In genomic region chr7:41237956-41238355, GRCh38 we compare ENCODE assay signal across 27 cellular contexts.
"Had no signal": no experiment of that assay in that cellular context is flagged by ENCODE, and none has a peak within 500 bp of the region (broad histone marks: within the 10 kb centered on the region; RNA-seq: fewer than 3 reads in every experiment).

No MANE protein-coding gene starts in this region.

- H3K27ac Mint-ChIP-seq: activated CD4-positive, alpha-beta memory T cell treated with anti-CD3 and anti-CD28 coated beads for 36 hours; activated CD4-positive, alpha-beta T cell treated with anti-CD3 and anti-CD28 coated beads, Interleukin-2, amount 10 ng/mL, durations not matched to agents 7 days and 5 days; activated naive CD4-positive, alpha-beta T cell treated with anti-CD3 and anti-CD28 coated beads, Interleukin-2, amount 10 ng/mL, durations not matched to agents 7 days and 5 days; activated naive CD8-positive, alpha-beta T cell treated with anti-CD3 and anti-CD28 coated beads for 36 hours; activated T-cell treated with anti-CD3 and anti-CD28 coated beads, Interleukin-2, amount 50 U/mL, for 72 hours; activated T-helper 2 cell treated with anti-CD3 and anti-CD28 coated beads, Interferon-gamma antibody, Interleukin-2, Interleukin-4, amounts not matched to agents 10 μg/mL and 5 μg/mL and 100 μg/mL, durations not matched to agents 14 hours and 24 hours and 36 hours; T-cell had no signal

- H3K9me3 Mint-ChIP-seq: activated CD4-positive, alpha-beta T cell treated with anti-CD3 and anti-CD28 coated beads, Interleukin-2, amount 10 ng/mL, durations not matched to agents 7 days and 5 days; activated naive CD8-positive, alpha-beta T cell treated with anti-CD3 and anti-CD28 coated beads for 36 hours had no signal

- H3K4me2 ChIP-seq: KMS-11 had no signal

- H3K27ac ChIP-seq: KMS-11, SK-N-MC, VCaP had no signal

- DNase-seq: activated CD4-positive, alpha-beta memory T cell treated with anti-CD3 and anti-CD28 coated beads for 36 hours; activated CD4-positive, alpha-beta T cell treated with anti-CD3 and anti-CD28 coated beads, Interleukin-2, amount 10 ng/mL, durations not matched to agents 7 days and 5 days; activated CD4-positive, CD25-positive, alpha-beta regulatory T cell; activated CD8-positive, alpha-beta memory T cell treated with anti-CD3 and anti-CD28 coated beads for 24 hours; activated gamma-delta T cell treated with Interleukin-2 at 50 U/mL for 16 hours; activated naive CD4-positive, alpha-beta T cell treated with anti-CD3 and anti-CD28 coated beads, Interleukin-2, amount 10 ng/mL, durations not matched to agents 7 days and 5 days; activated naive CD8-positive, alpha-beta T cell treated with anti-CD3 and anti-CD28 coated beads for 36 hours; activated T-cell treated with anti-CD3 and anti-CD28 coated beads, Interleukin-2, amount 50 U/mL, for 72 hours; caudate nucleus; MG63; MV-4-11; NCI-H1092 treated with DMSO at 0.1 percent for 48 hours; NCI-H1417 treated with DMSO at 0.1 percent for 48 hours; NCI-H1694; NCI-H2029; NCI-H2107; NCI-H526 treated with DMSO at 0.1 percent for 48 hours; NCI-H82; NK-92 treated with Interleukin-12 subunit alpha and Interleukin-12 subunit beta, amount 100 ng/mL, for 24 hours; T-cell; T-helper 2 cell; T1000 had no signal

- H3K36me3 ChIP-seq: MG63 had no signal

- H3K4me1 Mint-ChIP-seq: activated CD4-positive, alpha-beta T cell treated with anti-CD3 and anti-CD28 coated beads, Interleukin-2, amount 10 ng/mL, durations not matched to agents 7 days and 5 days; activated naive CD4-positive, alpha-beta T cell treated with anti-CD3 and anti-CD28 coated beads, Interleukin-2, amount 10 ng/mL, durations not matched to agents 7 days and 5 days; activated naive CD8-positive, alpha-beta T cell treated with anti-CD3 and anti-CD28 coated beads for 36 hours; T-cell had no signal

- H3K9ac ChIP-seq: KMS-11 had no signal

- H3K4me3 ChIP-seq: MG63, SK-N-MC had no signal

- ATAC-seq: activated T-cell treated with anti-CD3 and anti-CD28 coated beads, Interleukin-2, amount 50 U/mL, for 72 hours; Right ventricle myocardium inferior; T-cell had no signal

- H3K9me3 ChIP-seq: MG63 had no signal

- H3K36me3 Mint-ChIP-seq: activated CD4-positive, alpha-beta memory T cell treated with anti-CD3 and anti-CD28 coated beads for 36 hours; activated naive CD4-positive, alpha-beta T cell treated with anti-CD3 and anti-CD28 coated beads, Interleukin-2, amount 10 ng/mL, durations not matched to agents 7 days and 5 days; activated naive CD8-positive, alpha-beta T cell treated with anti-CD3 and anti-CD28 coated beads for 36 hours; T-cell had no signal

- H3K27me3 Mint-ChIP-seq: activated CD4-positive, alpha-beta memory T cell treated with anti-CD3 and anti-CD28 coated beads for 36 hours; activated CD4-positive, alpha-beta T cell treated with anti-CD3 and anti-CD28 coated beads, Interleukin-2, amount 10 ng/mL, durations not matched to agents 7 days and 5 days; activated naive CD4-positive, alpha-beta T cell treated with anti-CD3 and anti-CD28 coated beads, Interleukin-2, amount 10 ng/mL, durations not matched to agents 7 days and 5 days; activated naive CD8-positive, alpha-beta T cell treated with anti-CD3 and anti-CD28 coated beads for 36 hours; T-cell had no signal

- H3K27me3 ChIP-seq: MG63 had no signal

- H3K4me3 Mint-ChIP-seq: activated CD4-positive, alpha-beta memory T cell treated with anti-CD3 and anti-CD28 coated beads for 36 hours; activated CD4-positive, alpha-beta T cell treated with anti-CD3 and anti-CD28 coated beads, Interleukin-2, amount 10 ng/mL, durations not matched to agents 7 days and 5 days; activated naive CD4-positive, alpha-beta T cell treated with anti-CD3 and anti-CD28 coated beads, Interleukin-2, amount 10 ng/mL, durations not matched to agents 7 days and 5 days; activated naive CD8-positive, alpha-beta T cell treated with anti-CD3 and anti-CD28 coated beads for 36 hours; activated T-cell treated with anti-CD3 and anti-CD28 coated beads, Interleukin-2, amount 50 U/mL, for 72 hours; T-cell had no signal
